In genomic region chr6:110518281-110518623, GRCh38 we compare ENCODE assay signal across 10 cellular contexts. TPM values are rescaled to one million over a fixed set of nuclear protein-coding genes. Genes with fewer than 3 reads are reported as not detected.
A peak's percentile ranks its signal among the peaks of the same experiment; 100 is the strongest.
DNase-seq lines count a peak whose midpoint lies in the region; ATAC-seq and TF ChIP-seq lines count a peak whose summit lies in the region.
"Had no signal": no experiment of that assay in that cellular context is flagged by ENCODE, and none has a peak within 500 bp of the region (broad histone marks: within the 10 kb centered on the region; RNA-seq: fewer than 3 reads in every experiment).

No MANE protein-coding gene starts in this region.

- no peaks in the 10 kb centered on the region for H3K9me3 Mint-ChIP-seq in activated CD8-positive, alpha-beta T cell treated with anti-CD3 and anti-CD28 coated beads, Interleukin-2, amount 10 ng/mL, durations not matched to agents 7 days and 5 days (ENCODE audit: insufficient read depth)

- no peaks in the 10 kb centered on the region for H3K36me3 Mint-ChIP-seq in activated CD8-positive, alpha-beta T cell treated with anti-CD3 and anti-CD28 coated beads, Interleukin-2, amount 10 ng/mL, durations not matched to agents 7 days and 5 days (ENCODE audit: low read depth)

- TF ChIP-seq POLR2A in suprapubic skin (IDR thresholded peaks at IDR 0.05) = no peak

- no peaks in the 10 kb centered on the region for H3K4me1 Mint-ChIP-seq in activated CD8-positive, alpha-beta T cell treated with anti-CD3 and anti-CD28 coated beads, Interleukin-2, amount 10 ng/mL, durations not matched to agents 7 days and 5 days (ENCODE audit: low read depth)

- no peak overlapping the region for H3K27ac Mint-ChIP-seq in activated CD8-positive, alpha-beta T cell treated with anti-CD3 and anti-CD28 coated beads, Interleukin-2, amount 10 ng/mL, durations not matched to agents 7 days and 5 days

- H3K4me3 ChIP-seq in A673 (ENCODE audit: low read depth, low read length, poor library complexity, severe bottlenecking) = no peak overlapping the region
- H3K4me3 ChIP-seq in suprapubic skin = no peak overlapping the region

- no peak overlapping the region for H3K4me3 Mint-ChIP-seq in activated CD8-positive, alpha-beta T cell treated with anti-CD3 and anti-CD28 coated beads, Interleukin-2, amount 10 ng/mL, durations not matched to agents 7 days and 5 days

- TF ChIP-seq CTCF in A673 (conservative IDR thresholded peaks at IDR 0.05; ENCODE audit: low read depth, low read length) (peak; percentile 54), GM12874 (IDR thresholded peaks at IDR 0.05; ENCODE audit: insufficient read depth, low read depth, low read length) (0 out of 2 replicates have a peak, but pooled peaks have one; percentile 4), foreskin keratinocyte (conservative IDR thresholded peaks at IDR 0.05) (peak; percentile 64), suprapubic skin (IDR thresholded peaks at IDR 0.05) (no peak)

- H3K27me3 Mint-ChIP-seq in activated CD8-positive, alpha-beta T cell treated with anti-CD3 and anti-CD28 coated beads, Interleukin-2, amount 10 ng/mL, durations not matched to agents 7 days and 5 days (ENCODE audit: low read depth) = peaks cover 6% of the 10 kb centered on the region

- CTCF ChIA-PET in A673 (lab: Charles Lee) = no interaction called here
- CTCF ChIA-PET in activated CD8-positive, alpha-beta T cell treated with anti-CD3 and anti-CD28 coated beads, Interleukin-2, amount 10 ng/mL, durations not matched to agents 7 days and 5 days (lab: Charles Lee) = interaction anchor here (1.7 kb wide), 1 partner anchor 10 kb away, joined by 5 read pairs; no protein-coding TSS in a partner anchor

- no peak overlapping the region for H3K27ac ChIP-seq in A673 (ENCODE audit: low read depth, low read length, poor library complexity, severe bottlenecking)
- H3K27ac ChIP-seq in foreskin keratinocyte = no peak overlapping the region
- no peak overlapping the region for H3K27ac ChIP-seq in suprapubic skin
- H3K27ac ChIP-seq: neutrophil had no signal

- no peak for TF ChIP-seq EP300 in suprapubic skin (IDR thresholded peaks at IDR 0.05)

- POLR2A ChIA-PET in A673 (lab: Charles Lee; ENCODE audit: low non-redundant PET) = no interaction called here
- POLR2A ChIA-PET in activated CD8-positive, alpha-beta T cell treated with anti-CD3 and anti-CD28 coated beads, Interleukin-2, amount 10 ng/mL, durations not matched to agents 7 days and 5 days (lab: Charles Lee) = no interaction called here

- intact Hi-C loops in A673 (cut with micrococcal nuclease; ENCODE audit: unreplicated experiment) = no loop called here

- H3K27me3 ChIP-seq in A673 (replicated peaks; ENCODE audit: insufficient read depth, low read depth, low read length, poor library complexity) (peaks cover 5% of the 10 kb centered on the region), foreskin keratinocyte (no peaks in the 10 kb centered on the region), suprapubic skin (no peaks in the 10 kb centered on the region)
- H3K27me3 ChIP-seq: neutrophil had no signal

- H3K36me3 ChIP-seq in A673 (ENCODE audit: insufficient read depth, low read length, poor library complexity, severe bottlenecking) (no peaks in the 10 kb centered on the region), suprapubic skin (no peaks in the 10 kb centered on the region)
- H3K36me3 ChIP-seq: neutrophil had no signal

- no peaks in the 10 kb centered on the region for H3K9me3 ChIP-seq in A673 (ENCODE audit: low read depth, low read length, poor library complexity, severe bottlenecking)
- H3K9me3 ChIP-seq in suprapubic skin = no peaks in the 10 kb centered on the region
- H3K9me3 ChIP-seq: neutrophil had no signal

- peak; percentile 48 for DNase-seq in A673 (ENCODE audit: low spot score)
- peak; percentile 52 for DNase-seq in SK-MEL-5 (ENCODE audit: low read depth, low spot score)
- no peak for DNase-seq in foreskin keratinocyte
- no peak for DNase-seq in suprapubic skin (ENCODE audit: low spot score in 2 of 2)
- no peak for DNase-seq in activated CD8-positive, alpha-beta T cell treated with anti-CD3 and anti-CD28 coated beads, Interleukin-2, amount 10 ng/mL, durations not matched to agents 7 days and 5 days
- no peak for DNase-seq in stimulated activated CD4-positive, alpha-beta T cell treated with anti-CD3 and anti-CD28 coated beads, Interleukin-2, amount 100 ng/mL, for 48 hours
- DNase-seq in stimulated activated CD4-positive, alpha-beta T cell treated with anti-CD3 and anti-CD28 coated beads, Interleukin-4, amount 100 ng/mL, for 1 hour = no peak
- DNase-seq: stimulated activated naive CD8-positive, alpha-beta T cell treated with anti-CD3 and anti-CD28 coated beads, Interleukin-15, Interleukin-2, amounts not matched to agents 100 U/mL and 50 U/mL, for 24 hours had no signal

- H3K4me1 ChIP-seq in A673 (ENCODE audit: insufficient read depth, low read length, poor library complexity, severe bottlenecking) (peaks cover under 1% of the 10 kb centered on the region), foreskin keratinocyte (peaks cover 4% of the 10 kb centered on the region), suprapubic skin (peaks cover 13% of the 10 kb centered on the region)

- WGBS in suprapubic skin = 14% methylated on average over 1 of the region's 1 CpG

- in situ Hi-C loops in SK-MEL-5 (cut with HindIII; ENCODE audit: low pct_unique_long_range_greater_than_20kb, low sequenced_read_pairs) = no loop called here

- peak; percentile 58 for ATAC-seq in foreskin keratinocyte
- no peak for ATAC-seq in activated CD8-positive, alpha-beta T cell treated with anti-CD3 and anti-CD28 coated beads, Interleukin-2, amount 10 ng/mL, durations not matched to agents 7 days and 5 days
- ATAC-seq: stimulated activated naive CD8-positive, alpha-beta T cell treated with anti-CD3 and anti-CD28 coated beads, Interleukin-15, Interleukin-2, amounts not matched to agents 100 U/mL and 50 U/mL, for 24 hours had no signal

- BruUV-seq in A673 (replicated peaks; lab: Mats Ljungman, UMichigan) = no TSS peak

RNA-seq across cellular contexts. Expression of gene SLC22A16, which starts 41.8 kb away (rescaled TPM):
- total RNA-seq in A673 (2021) (0.15 TPM in 1 of 2 replicates, not detected in the other), foreskin keratinocyte (not detected in 2 replicates), suprapubic skin (not detected)
- total RNA-seq in SK-MEL-5 (2014; rRNA removed; shearing (Covaris generic)) = not detected in 2 replicates
- polyA plus RNA-seq in SK-MEL-5 (2015; cell fraction: cytosol; rRNA removed) = not detected in 2 replicates
- polyA plus RNA-seq in SK-MEL-5 (2015; cell fraction: nucleus; rRNA removed) = not detected in 2 replicates
- 0.09 TPM in 1 of 2 replicates, not detected in the other for polyA plus RNA-seq in foreskin keratinocyte
- not detected for total RNA-seq in activated CD8-positive, alpha-beta T cell treated with anti-CD3 and anti-CD28 coated beads, Interleukin-2, amount 10 ng/mL, durations not matched to agents 7 days and 5 days

Comparison
In these comparisons a context has a peak if more than half of its experiments do, and no peak if none do; other contexts are left out.
1. DNase-seq: peak in A673 (single experiment) and SK-MEL-5 (single experiment); none in foreskin keratinocyte (0 of 2), suprapubic skin (0 of 2), activated CD8-positive, alpha-beta T cell treated with anti-CD3 and anti-CD28 coated beads, Interleukin-2, amount 10 ng/mL, durations not matched to agents 7 days and 5 days (single experiment), stimulated activated CD4-positive, alpha-beta T cell treated with anti-CD3 and anti-CD28 coated beads, Interleukin-2, amount 100 ng/mL, for 48 hours (0 of 2) and stimulated activated CD4-positive, alpha-beta T cell treated with anti-CD3 and anti-CD28 coated beads, Interleukin-4, amount 100 ng/mL, for 1 hour (single experiment).
2. CTCF ChIP-seq: peak in A673 (single experiment), GM12874 (single experiment) and foreskin keratinocyte (single experiment); none in suprapubic skin (0 of 2).